In genomic region chr2:222833410-222833809, GRCh38 we compare ENCODE assay signal across 16 cellular contexts.
"Had no signal": no experiment of that assay in that cellular context is flagged by ENCODE, and none has a peak within 500 bp of the region (broad histone marks: within the 10 kb centered on the region; RNA-seq: fewer than 3 reads in every experiment).

No MANE protein-coding gene starts in this region.

- H3K4me1 ChIP-seq: gastrocnemius medialis, sigmoid colon had no signal

- ATAC-seq: effector memory CD8-positive, alpha-beta T cell; gastrocnemius medialis; left lobe of liver; natural killer cell; stimulated activated naive B cell treated with anti-CD40 and anti-IgM and Interleukin-4, amounts not matched to agents 10 μg/mL and 1 μg/mL and 100 μg/mL, for 72 hours; stimulated activated naive CD8-positive, alpha-beta T cell treated with anti-CD3 and anti-CD28 coated beads, Interleukin-15, amount 100 ng/mL, for 72 hours had no signal

- DNase-seq: effector memory CD8-positive, alpha-beta T cell; gastrocnemius medialis; islet precursor cell; natural killer cell; posterior cingulate gyrus; sigmoid colon; stimulated activated CD4-positive, alpha-beta T cell treated with anti-CD3 and anti-CD28 coated beads, Interleukin-2, amount 100 ng/mL, for 24 hours; stimulated activated CD4-positive, alpha-beta T cell treated with anti-CD3 and anti-CD28 coated beads, Interleukin-4, amount 100 ng/mL, for 4 hours; stimulated activated naive B cell treated with anti-CD40 and anti-IgM and Interleukin-4, amounts not matched to agents 10 μg/mL and 1 μg/mL and 100 μg/mL, for 72 hours; stimulated activated naive CD8-positive, alpha-beta T cell treated with anti-CD3 and anti-CD28 coated beads, Interleukin-15, amount 100 ng/mL, for 72 hours; transverse colon had no signal

- H3K27ac ChIP-seq: epithelial cell of prostate, esophagus muscularis mucosa, gastrocnemius medialis, sigmoid colon, skin epidermis, thoracic aorta, transverse colon had no signal

- H3K36me3 ChIP-seq: esophagus muscularis mucosa, gastrocnemius medialis, sigmoid colon, thoracic aorta, transverse colon had no signal

- H3K9me3 ChIP-seq: esophagus muscularis mucosa, gastrocnemius medialis, sigmoid colon, thoracic aorta, transverse colon had no signal

- H3K27me3 ChIP-seq: esophagus muscularis mucosa, gastrocnemius medialis, sigmoid colon, transverse colon had no signal

- H3K4me3 ChIP-seq: esophagus muscularis mucosa, gastrocnemius medialis, sigmoid colon, skin epidermis, thoracic aorta, transverse colon had no signal
